ENCODE assay signal across 38 cellular contexts in genomic region chr18:25563816-25564370, GRCh38.
"Had no signal": no experiment of that assay in that cellular context is flagged by ENCODE, and none has a peak within 500 bp of the region (broad histone marks: within the 10 kb centered on the region; RNA-seq: fewer than 3 reads in every experiment).

No MANE protein-coding gene starts in this region.

- H3K4me1 Mint-ChIP-seq: activated B cell treated with CpG ODN at 0.5 μM for 24 hours; activated CD4-positive, alpha-beta memory T cell treated with anti-CD3 and anti-CD28 coated beads, Interleukin-2, amount 10 ng/mL, durations not matched to agents 7 days and 5 days; activated CD8-positive, alpha-beta memory T cell treated with anti-CD3 and anti-CD28 coated beads, Interleukin-2, amount 10 ng/mL, durations not matched to agents 7 days and 5 days; activated naive CD4-positive, alpha-beta T cell treated with anti-CD3 and anti-CD28 coated beads, Interleukin-2, amount 10 ng/mL, durations not matched to agents 7 days and 5 days; activated naive CD8-positive, alpha-beta T cell treated with anti-CD3 and anti-CD28 coated beads, Interleukin-2, amount 50 U/mL, for 24 hours had no signal

- H2AFZ ChIP-seq: PC-9 had no signal

- H3K4me2 ChIP-seq: PC-9 had no signal

- H3K36me3 ChIP-seq: MG63 had no signal

- H3K27me3 Mint-ChIP-seq: activated B cell treated with CpG ODN at 0.5 μM for 24 hours; activated CD4-positive, alpha-beta memory T cell treated with anti-CD3 and anti-CD28 coated beads, Interleukin-2, amount 10 ng/mL, durations not matched to agents 7 days and 5 days; activated CD8-positive, alpha-beta memory T cell treated with anti-CD3 and anti-CD28 coated beads, Interleukin-2, amount 10 ng/mL, durations not matched to agents 7 days and 5 days; activated naive CD4-positive, alpha-beta T cell treated with anti-CD3 and anti-CD28 coated beads, Interleukin-2, amount 10 ng/mL, durations not matched to agents 7 days and 5 days; activated naive CD8-positive, alpha-beta T cell; activated naive CD8-positive, alpha-beta T cell treated with anti-CD3 and anti-CD28 coated beads, Interleukin-2, amount 50 U/mL, for 24 hours; brain had no signal

- H3K27ac Mint-ChIP-seq: activated B cell treated with CpG ODN at 0.5 μM for 24 hours; activated CD4-positive, alpha-beta memory T cell treated with anti-CD3 and anti-CD28 coated beads, Interleukin-2, amount 10 ng/mL, durations not matched to agents 7 days and 5 days; activated CD8-positive, alpha-beta memory T cell treated with anti-CD3 and anti-CD28 coated beads, Interleukin-2, amount 10 ng/mL, durations not matched to agents 7 days and 5 days; activated naive CD4-positive, alpha-beta T cell treated with anti-CD3 and anti-CD28 coated beads, Interleukin-2, amount 10 ng/mL, durations not matched to agents 7 days and 5 days; activated naive CD8-positive, alpha-beta T cell; activated naive CD8-positive, alpha-beta T cell treated with anti-CD3 and anti-CD28 coated beads, Interleukin-2, amount 50 U/mL, for 24 hours had no signal

- H3K4me3 ChIP-seq: MG63, PC-9 had no signal

- H3K36me3 Mint-ChIP-seq: activated CD8-positive, alpha-beta memory T cell treated with anti-CD3 and anti-CD28 coated beads, Interleukin-2, amount 10 ng/mL, durations not matched to agents 7 days and 5 days; activated naive CD4-positive, alpha-beta T cell treated with anti-CD3 and anti-CD28 coated beads, Interleukin-2, amount 10 ng/mL, durations not matched to agents 7 days and 5 days; activated naive CD8-positive, alpha-beta T cell; brain had no signal

- DNase-seq: activated B cell treated with CpG ODN at 0.5 μM for 24 hours; activated CD4-positive, alpha-beta memory T cell treated with anti-CD3 and anti-CD28 coated beads, Interleukin-2, amount 10 ng/mL, durations not matched to agents 7 days and 5 days; activated CD4-positive, alpha-beta T cell treated with anti-CD3 and anti-CD28 coated beads for 4 hours; activated CD4-positive, alpha-beta T cell treated with anti-CD3 and anti-CD28 coated beads, Interleukin-2, amount 50 U/mL, for 1 hour; activated CD4-positive, CD25-positive, alpha-beta regulatory T cell treated with anti-CD3 and anti-CD28 coated beads, Interleukin-2, amount 50 U/mL, for 72 hours; activated CD8-positive, alpha-beta memory T cell treated with anti-CD3 and anti-CD28 coated beads for 24 hours; activated CD8-positive, alpha-beta memory T cell treated with anti-CD3 and anti-CD28 coated beads, Interleukin-2, amount 10 ng/mL, durations not matched to agents 7 days and 5 days; activated CD8-positive, alpha-beta memory T cell treated with anti-CD3 and anti-CD28 coated beads, Interleukin-2, amount 50 U/mL, for 48 hours; activated effector memory CD4-positive, alpha-beta T cell treated with Interleukin-2 at 50 U/mL for 16 hours; activated naive CD4-positive, alpha-beta T cell treated with anti-CD3 and anti-CD28 coated beads, Interleukin-2, amount 10 ng/mL, durations not matched to agents 7 days and 5 days; activated naive CD8-positive, alpha-beta T cell treated with anti-CD3 and anti-CD28 coated beads, Interleukin-2, amount 50 U/mL, for 24 hours; activated T-cell treated with anti-CD3 and anti-CD28 coated beads, Interleukin-2, amount 50 U/mL, for 48 hours; anterior cingulate cortex; MG63; NCI-H1048; NCI-H1105 treated with DMSO at 0.1 percent for 48 hours; NCI-H1436; NCI-H1694; NCI-H1930; NCI-H2081 treated with DMSO at 0.1 percent for 48 hours; NCI-H345; NCI-H510A; NCI-H526; NCI-H748 treated with DMSO at 0.1 percent for 48 hours; NK-92 treated with Interleukin-12 subunit alpha and Interleukin-12 subunit beta, amount 100 ng/mL, for 24 hours; PC-9; SIG-M5; T-helper 1 cell; T-helper 2 cell; T-helper 9 cell had no signal

- H3K27me3 ChIP-seq: MG63 had no signal

- ATAC-seq: activated CD8-positive, alpha-beta memory T cell treated with anti-CD3 and anti-CD28 coated beads, Interleukin-2, amount 10 ng/mL, durations not matched to agents 7 days and 5 days; activated naive CD8-positive, alpha-beta T cell treated with anti-CD3 and anti-CD28 coated beads, Interleukin-2, amount 50 U/mL, for 24 hours; Right ventricle myocardium inferior; SK-N-SH treated with all-trans-retinoic acid at 6 μM for 48 hours had no signal

- H3K9me3 Mint-ChIP-seq: activated B cell treated with CpG ODN at 0.5 μM for 24 hours; activated CD4-positive, alpha-beta memory T cell treated with anti-CD3 and anti-CD28 coated beads, Interleukin-2, amount 10 ng/mL, durations not matched to agents 7 days and 5 days; activated naive CD4-positive, alpha-beta T cell treated with anti-CD3 and anti-CD28 coated beads, Interleukin-2, amount 10 ng/mL, durations not matched to agents 7 days and 5 days; activated naive CD8-positive, alpha-beta T cell treated with anti-CD3 and anti-CD28 coated beads, Interleukin-2, amount 50 U/mL, for 24 hours had no signal

- FAIRE-seq: bronchial epithelial cell, RCC 7860 had no signal

- H3K9me3 ChIP-seq: MG63 had no signal

- H3K27ac ChIP-seq: PC-9, RWPE1, VCaP had no signal

- H3K4me3 Mint-ChIP-seq: activated B cell treated with CpG ODN at 0.5 μM for 24 hours; activated CD4-positive, alpha-beta memory T cell treated with anti-CD3 and anti-CD28 coated beads, Interleukin-2, amount 10 ng/mL, durations not matched to agents 7 days and 5 days; activated CD8-positive, alpha-beta memory T cell treated with anti-CD3 and anti-CD28 coated beads, Interleukin-2, amount 10 ng/mL, durations not matched to agents 7 days and 5 days; activated naive CD4-positive, alpha-beta T cell treated with anti-CD3 and anti-CD28 coated beads, Interleukin-2, amount 10 ng/mL, durations not matched to agents 7 days and 5 days; activated naive CD8-positive, alpha-beta T cell; activated naive CD8-positive, alpha-beta T cell treated with anti-CD3 and anti-CD28 coated beads, Interleukin-2, amount 50 U/mL, for 24 hours; brain had no signal
